1 cellular context compared by ENCODE assay signal in the genomic region with DNA sequence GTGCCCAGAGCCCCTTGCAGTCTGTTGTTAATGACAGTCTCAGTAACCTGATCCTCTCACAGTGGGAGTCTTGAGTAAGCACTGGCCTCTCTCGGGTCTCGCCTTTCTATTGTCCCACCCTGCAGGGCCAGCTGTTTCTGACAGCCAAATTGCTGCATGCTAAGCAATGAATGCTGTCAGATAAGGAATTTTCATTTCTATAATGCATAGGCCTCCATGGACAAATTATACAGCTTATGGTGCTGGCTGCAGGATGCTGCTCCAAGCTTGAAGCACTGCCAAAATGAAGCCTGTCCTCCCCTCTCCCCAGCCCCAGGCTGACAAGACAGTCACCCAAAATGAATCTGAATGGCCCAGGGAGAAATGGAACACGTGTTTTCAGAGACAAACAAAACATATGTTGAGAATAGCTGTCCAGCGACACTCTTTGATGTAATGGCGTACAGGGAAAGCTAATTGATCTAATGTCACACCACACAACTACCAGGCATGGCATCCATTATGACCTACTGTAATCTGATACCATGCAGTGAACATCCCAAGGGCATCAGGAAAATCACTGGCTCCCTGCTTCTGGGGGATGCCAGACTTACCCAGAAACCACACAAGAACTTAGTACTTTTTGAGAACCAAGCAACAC.
TF ChIP-seq lines count a peak whose summit lies in the region.

No MANE protein-coding gene starts in this region.

TF ChIP-seq in HepG2, 621 proteins besides CTCF, POLR2A, EP300 and RAD21 (continued from another document):
- TF ChIP-seq SIX1 (CRISPR knock-in tag; IDR thresholded peaks at IDR 0.05; ENCODE audit: borderline replicate concordance) (peak; percentile 92), ZKSCAN8 (CRISPR knock-in tag; IDR thresholded peaks at IDR 0.05; ENCODE audit: borderline replicate concordance) (no peak), SMARCE1 (IDR thresholded peaks at IDR 0.05; ENCODE audit: borderline replicate concordance) (no peak), ZNF703 (CRISPR knock-in tag; IDR thresholded peaks at IDR 0.05; ENCODE audit: borderline replicate concordance) (no peak), HOXA3 (CRISPR knock-in tag; IDR thresholded peaks at IDR 0.05) (peak; percentile 42; the same call in 1 of the 2 replicates), FIP1L1 (IDR thresholded peaks at IDR 0.05; ENCODE audit: borderline replicate concordance, insufficient read depth, low read depth, low read length) (no peak), ZNF101 (CRISPR knock-in tag; IDR thresholded peaks at IDR 0.05; ENCODE audit: borderline replicate concordance, low read depth) (no peak), ZIK1 (CRISPR knock-in tag; IDR thresholded peaks at IDR 0.05; ENCODE audit: borderline replicate concordance, low read depth) (no peak), HNRNPLL (IDR thresholded peaks at IDR 0.05; ENCODE audit: low read depth, low read length, poor library complexity, severe bottlenecking) (no peak), ZNF20 (CRISPR knock-in tag; IDR thresholded peaks at IDR 0.05) (no peak), GTF3A (CRISPR knock-in tag; conservative IDR thresholded peaks at IDR 0.05) (no peak), TOE1 (CRISPR knock-in tag; IDR thresholded peaks at IDR 0.05) (no peak), TAF1 (CRISPR knock-in tag; IDR thresholded peaks at IDR 0.05) (no peak; the same call in 1 of the 2 replicates), ZNF292 (CRISPR knock-in tag; IDR thresholded peaks at IDR 0.05; ENCODE audit: borderline replicate concordance, low read depth) (no peak), ZNF616 (CRISPR knock-in tag; IDR thresholded peaks at IDR 0.05; ENCODE audit: low read depth) (no peak), SIX4 (CRISPR knock-in tag; IDR thresholded peaks at IDR 0.05) (peak; percentile 91), CHD4 (IDR thresholded peaks at IDR 0.05; ENCODE audit: borderline replicate concordance, low read length) (0 out of 2 replicates have a peak, but pooled peaks have one; percentile 4), ZNF260 (CRISPR knock-in tag; IDR thresholded peaks at IDR 0.05; ENCODE audit: borderline replicate concordance, low read depth) (no peak), PPARG (CRISPR knock-in tag; conservative IDR thresholded peaks at IDR 0.05) (no peak), ZNF337 (CRISPR knock-in tag; IDR thresholded peaks at IDR 0.05; ENCODE audit: borderline replicate concordance, low read depth) (no peak), KDM3A (CRISPR knock-in tag; IDR thresholded peaks at IDR 0.05; ENCODE audit: low read depth) (no peak), ZNF713 (CRISPR knock-in tag; IDR thresholded peaks at IDR 0.05) (no peak), MAFK (conservative IDR thresholded peaks at IDR 0.05 in 1 of 2, IDR thresholded peaks at IDR 0.05 in 1 of 2; ENCODE audit: low read length in 2 of 2) (no peak), KLF13 (CRISPR knock-in tag; IDR thresholded peaks at IDR 0.05) (no peak), NKX3-1 (CRISPR knock-in tag; IDR thresholded peaks at IDR 0.05) (no peak), TP53 (CRISPR knock-in tag; conservative IDR thresholded peaks at IDR 0.05) (no peak), ZSCAN20 (CRISPR knock-in tag; IDR thresholded peaks at IDR 0.05; ENCODE audit: borderline replicate concordance) (no peak), ZNF652 (CRISPR knock-in tag; IDR thresholded peaks at IDR 0.05; ENCODE audit: borderline replicate concordance, low read depth) (no peak), ZNF773 (CRISPR knock-in tag; IDR thresholded peaks at IDR 0.05; ENCODE audit: borderline replicate concordance) (no peak), RFX1 (IDR thresholded peaks at IDR 0.05) (no peak), SAP130 (CRISPR knock-in tag; IDR thresholded peaks at IDR 0.05; ENCODE audit: low read depth) (peak; percentile 26; the same call in 1 of the 2 replicates), NFE2 (CRISPR knock-in tag; IDR thresholded peaks at IDR 0.05) (no peak), SNRNP70 (IDR thresholded peaks at IDR 0.05; ENCODE audit: low read depth, low read length) (no peak)
- TF ChIP-seq, protein P1, sequence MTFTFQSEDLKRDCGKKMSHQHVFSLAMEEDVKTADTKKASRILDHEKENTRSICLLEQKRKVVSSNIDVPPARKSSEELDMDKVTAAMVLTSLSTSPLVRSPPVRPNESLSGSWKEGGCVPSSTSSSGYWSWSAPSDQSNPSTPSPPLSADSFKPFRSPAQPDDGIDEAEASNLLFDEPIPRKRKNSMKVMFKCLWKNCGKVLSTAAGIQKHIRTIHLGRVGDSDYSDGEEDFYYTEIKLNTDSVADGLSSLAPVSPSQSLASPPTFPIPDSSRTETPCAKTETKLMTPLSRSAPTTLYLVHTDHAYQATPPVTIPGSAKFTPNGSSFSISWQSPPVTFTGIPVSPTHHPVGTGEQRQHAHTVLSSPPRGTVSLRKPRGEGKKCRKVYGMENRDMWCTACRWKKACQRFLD (CRISPR knock-in tag; IDR thresholded peaks at IDR 0.05; ENCODE audit: borderline replicate concordance): no peak
- TF ChIP-seq, protein P2, sequence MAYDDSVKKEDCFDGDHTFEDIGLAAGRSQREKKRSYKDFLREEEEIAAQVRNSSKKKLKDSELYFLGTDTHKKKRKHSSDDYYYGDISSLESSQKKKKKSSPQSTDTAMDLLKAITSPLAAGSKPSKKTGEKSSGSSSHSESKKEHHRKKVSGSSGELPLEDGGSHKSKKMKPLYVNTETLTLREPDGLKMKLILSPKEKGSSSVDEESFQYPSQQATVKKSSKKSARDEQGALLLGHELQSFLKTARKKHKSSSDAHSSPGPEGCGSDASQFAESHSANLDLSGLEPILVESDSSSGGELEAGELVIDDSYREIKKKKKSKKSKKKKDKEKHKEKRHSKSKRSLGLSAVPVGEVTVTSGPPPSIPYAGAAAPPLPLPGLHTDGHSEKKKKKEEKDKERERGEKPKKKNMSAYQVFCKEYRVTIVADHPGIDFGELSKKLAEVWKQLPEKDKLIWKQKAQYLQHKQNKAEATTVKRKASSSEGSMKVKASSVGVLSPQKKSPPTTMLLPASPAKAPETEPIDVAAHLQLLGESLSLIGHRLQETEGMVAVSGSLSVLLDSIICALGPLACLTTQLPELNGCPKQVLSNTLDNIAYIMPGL (CRISPR knock-in tag; IDR thresholded peaks at IDR 0.05; ENCODE audit: borderline replicate concordance in 1 of 2, low read depth in 1 of 2): no peak
- TF ChIP-seq, protein P3, sequence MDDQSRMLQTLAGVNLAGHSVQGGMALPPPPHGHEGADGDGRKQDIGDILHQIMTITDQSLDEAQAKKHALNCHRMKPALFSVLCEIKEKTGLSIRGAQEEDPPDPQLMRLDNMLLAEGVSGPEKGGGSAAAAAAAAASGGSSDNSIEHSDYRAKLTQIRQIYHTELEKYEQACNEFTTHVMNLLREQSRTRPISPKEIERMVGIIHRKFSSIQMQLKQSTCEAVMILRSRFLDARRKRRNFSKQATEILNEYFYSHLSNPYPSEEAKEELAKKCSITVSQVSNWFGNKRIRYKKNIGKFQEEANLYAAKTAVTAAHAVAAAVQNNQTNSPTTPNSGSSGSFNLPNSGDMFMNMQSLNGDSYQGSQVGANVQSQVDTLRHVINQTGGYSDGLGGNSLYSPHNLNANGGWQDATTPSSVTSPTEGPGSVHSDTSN (CRISPR knock-in tag; IDR thresholded peaks at IDR 0.05; ENCODE audit: borderline replicate concordance): no peak
- TF ChIP-seq, protein P4, sequence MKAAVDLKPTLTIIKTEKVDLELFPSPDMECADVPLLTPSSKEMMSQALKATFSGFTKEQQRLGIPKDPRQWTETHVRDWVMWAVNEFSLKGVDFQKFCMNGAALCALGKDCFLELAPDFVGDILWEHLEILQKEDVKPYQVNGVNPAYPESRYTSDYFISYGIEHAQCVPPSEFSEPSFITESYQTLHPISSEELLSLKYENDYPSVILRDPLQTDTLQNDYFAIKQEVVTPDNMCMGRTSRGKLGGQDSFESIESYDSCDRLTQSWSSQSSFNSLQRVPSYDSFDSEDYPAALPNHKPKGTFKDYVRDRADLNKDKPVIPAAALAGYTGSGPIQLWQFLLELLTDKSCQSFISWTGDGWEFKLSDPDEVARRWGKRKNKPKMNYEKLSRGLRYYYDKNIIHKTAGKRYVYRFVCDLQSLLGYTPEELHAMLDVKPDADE (CRISPR knock-in tag; IDR thresholded peaks at IDR 0.05): no peak
- TF ChIP-seq, protein P5, sequence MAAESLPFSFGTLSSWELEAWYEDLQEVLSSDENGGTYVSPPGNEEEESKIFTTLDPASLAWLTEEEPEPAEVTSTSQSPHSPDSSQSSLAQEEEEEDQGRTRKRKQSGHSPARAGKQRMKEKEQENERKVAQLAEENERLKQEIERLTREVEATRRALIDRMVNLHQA (CRISPR knock-in tag; IDR thresholded peaks at IDR 0.05): no peak
- TF ChIP-seq, protein P6, sequence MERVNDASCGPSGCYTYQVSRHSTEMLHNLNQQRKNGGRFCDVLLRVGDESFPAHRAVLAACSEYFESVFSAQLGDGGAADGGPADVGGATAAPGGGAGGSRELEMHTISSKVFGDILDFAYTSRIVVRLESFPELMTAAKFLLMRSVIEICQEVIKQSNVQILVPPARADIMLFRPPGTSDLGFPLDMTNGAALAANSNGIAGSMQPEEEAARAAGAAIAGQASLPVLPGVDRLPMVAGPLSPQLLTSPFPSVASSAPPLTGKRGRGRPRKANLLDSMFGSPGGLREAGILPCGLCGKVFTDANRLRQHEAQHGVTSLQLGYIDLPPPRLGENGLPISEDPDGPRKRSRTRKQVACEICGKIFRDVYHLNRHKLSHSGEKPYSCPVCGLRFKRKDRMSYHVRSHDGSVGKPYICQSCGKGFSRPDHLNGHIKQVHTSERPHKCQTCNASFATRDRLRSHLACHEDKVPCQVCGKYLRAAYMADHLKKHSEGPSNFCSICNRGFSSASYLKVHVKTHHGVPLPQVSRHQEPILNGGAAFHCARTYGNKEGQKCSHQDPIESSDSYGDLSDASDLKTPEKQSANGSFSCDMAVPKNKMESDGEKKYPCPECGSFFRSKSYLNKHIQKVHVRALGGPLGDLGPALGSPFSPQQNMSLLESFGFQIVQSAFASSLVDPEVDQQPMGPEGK (CRISPR knock-in tag; IDR thresholded peaks at IDR 0.05): 0 out of 2 replicates have a peak, but pooled peaks have one; percentile 8
- TF ChIP-seq, protein P7, sequence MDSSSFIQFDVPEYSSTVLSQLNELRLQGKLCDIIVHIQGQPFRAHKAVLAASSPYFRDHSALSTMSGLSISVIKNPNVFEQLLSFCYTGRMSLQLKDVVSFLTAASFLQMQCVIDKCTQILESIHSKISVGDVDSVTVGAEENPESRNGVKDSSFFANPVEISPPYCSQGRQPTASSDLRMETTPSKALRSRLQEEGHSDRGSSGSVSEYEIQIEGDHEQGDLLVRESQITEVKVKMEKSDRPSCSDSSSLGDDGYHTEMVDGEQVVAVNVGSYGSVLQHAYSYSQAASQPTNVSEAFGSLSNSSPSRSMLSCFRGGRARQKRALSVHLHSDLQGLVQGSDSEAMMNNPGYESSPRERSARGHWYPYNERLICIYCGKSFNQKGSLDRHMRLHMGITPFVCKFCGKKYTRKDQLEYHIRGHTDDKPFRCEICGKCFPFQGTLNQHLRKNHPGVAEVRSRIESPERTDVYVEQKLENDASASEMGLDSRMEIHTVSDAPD (CRISPR knock-in tag; IDR thresholded peaks at IDR 0.05): no peak
- TF ChIP-seq, protein P8, sequence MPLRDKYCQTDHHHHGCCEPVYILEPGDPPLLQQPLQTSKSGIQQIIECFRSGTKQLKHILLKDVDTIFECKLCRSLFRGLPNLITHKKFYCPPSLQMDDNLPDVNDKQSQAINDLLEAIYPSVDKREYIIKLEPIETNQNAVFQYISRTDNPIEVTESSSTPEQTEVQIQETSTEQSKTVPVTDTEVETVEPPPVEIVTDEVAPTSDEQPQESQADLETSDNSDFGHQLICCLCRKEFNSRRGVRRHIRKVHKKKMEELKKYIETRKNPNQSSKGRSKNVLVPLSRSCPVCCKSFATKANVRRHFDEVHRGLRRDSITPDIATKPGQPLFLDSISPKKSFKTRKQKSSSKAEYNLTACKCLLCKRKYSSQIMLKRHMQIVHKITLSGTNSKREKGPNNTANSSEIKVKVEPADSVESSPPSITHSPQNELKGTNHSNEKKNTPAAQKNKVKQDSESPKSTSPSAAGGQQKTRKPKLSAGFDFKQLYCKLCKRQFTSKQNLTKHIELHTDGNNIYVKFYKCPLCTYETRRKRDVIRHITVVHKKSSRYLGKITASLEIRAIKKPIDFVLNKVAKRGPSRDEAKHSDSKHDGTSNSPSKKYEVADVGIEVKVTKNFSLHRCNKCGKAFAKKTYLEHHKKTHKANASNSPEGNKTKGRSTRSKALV (CRISPR knock-in tag; IDR thresholded peaks at IDR 0.05): no peak
- TF ChIP-seq, protein P9, sequence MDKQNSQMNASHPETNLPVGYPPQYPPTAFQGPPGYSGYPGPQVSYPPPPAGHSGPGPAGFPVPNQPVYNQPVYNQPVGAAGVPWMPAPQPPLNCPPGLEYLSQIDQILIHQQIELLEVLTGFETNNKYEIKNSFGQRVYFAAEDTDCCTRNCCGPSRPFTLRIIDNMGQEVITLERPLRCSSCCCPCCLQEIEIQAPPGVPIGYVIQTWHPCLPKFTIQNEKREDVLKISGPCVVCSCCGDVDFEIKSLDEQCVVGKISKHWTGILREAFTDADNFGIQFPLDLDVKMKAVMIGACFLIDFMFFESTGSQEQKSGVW (CRISPR knock-in tag; IDR thresholded peaks at IDR 0.05; ENCODE audit: borderline replicate concordance): no peak
